Comparison of ENCODE assay signal across 8 cellular contexts in genomic region chr1:207579436-207579799, GRCh38.
DNase-seq lines count a peak whose midpoint lies in the region; ATAC-seq, FAIRE-seq and TF ChIP-seq lines count a peak whose summit lies in the region.

No MANE protein-coding gene starts in this region.

- H3K27me3 ChIP-seq in foreskin keratinocyte (peaks cover 27% of the 10 kb centered on the region), pancreas (no peaks in the 10 kb centered on the region)

- H3K4me1 ChIP-seq in foreskin keratinocyte (no peaks in the 10 kb centered on the region), pancreas (no peaks in the 10 kb centered on the region)

- no peaks in the 10 kb centered on the region for H3K9me3 Mint-ChIP-seq in activated CD4-positive, alpha-beta T cell treated with anti-CD3 and anti-CD28 coated beads, Interleukin-2, amount 10 ng/mL, durations not matched to agents 7 days and 5 days

- DNase-seq in AG10803 (ENCODE audit: low read depth), result peak; percentile 57
- peak; percentile 7 to 12 for DNase-seq in NCI-H1930 (lab: John Stamatoyannopoulos, UW)
- DNase-seq in activated CD4-positive, alpha-beta T cell treated with anti-CD3 and anti-CD28 coated beads, Interleukin-2, amount 10 ng/mL, durations not matched to agents 7 days and 5 days, result peak; percentile 57
- peak; percentile 19 to 44 for DNase-seq in foreskin keratinocyte
- DNase-seq in pancreas, result peak in 3 of 6 donors; percentile 26 to 54 (median 27)
- no peak for DNase-seq in coronary artery (ENCODE audit: low spot score)

- no peak overlapping the region for H3K4me3 Mint-ChIP-seq in activated CD4-positive, alpha-beta T cell treated with anti-CD3 and anti-CD28 coated beads, Interleukin-2, amount 10 ng/mL, durations not matched to agents 7 days and 5 days

- no peaks in the 10 kb centered on the region for H3K36me3 ChIP-seq in pancreas

- no peak overlapping the region for H3K27ac Mint-ChIP-seq in activated CD4-positive, alpha-beta T cell treated with anti-CD3 and anti-CD28 coated beads, Interleukin-2, amount 10 ng/mL, durations not matched to agents 7 days and 5 days

- CTCF ChIA-PET in activated CD4-positive, alpha-beta T cell treated with anti-CD3 and anti-CD28 coated beads, Interleukin-2, amount 10 ng/mL, durations not matched to agents 7 days and 5 days (lab: Charles Lee), result interaction anchor here (0.7 to 1.2 kb wide), 3 partner anchors 41 to 386 kb away, joined by 3 read pairs; no protein-coding TSS in a partner anchor

- TF ChIP-seq CTCF in AG10803 (conservative IDR thresholded peaks at IDR 0.05; ENCODE audit: low read length) (peak; percentile 69), GM12873 (IDR thresholded peaks at IDR 0.05; ENCODE audit: insufficient read depth, low read depth, low read length, missing control alignments) (peak; percentile 80), foreskin keratinocyte (conservative IDR thresholded peaks at IDR 0.05) (peak; percentile 73), pancreas (IDR thresholded peaks at IDR 0.05) (peak in 2 of 4 donors; percentile 19 to 20), coronary artery (IDR thresholded peaks at IDR 0.05) (no peak)

- intact Hi-C loops in pancreas (cut with DNase I), result no loop called here

- H3K27ac ChIP-seq in foreskin keratinocyte (no peak overlapping the region), pancreas (no peak overlapping the region), coronary artery (no peak overlapping the region)

- peaks cover 7% of the 10 kb centered on the region for H3K4me1 Mint-ChIP-seq in activated CD4-positive, alpha-beta T cell treated with anti-CD3 and anti-CD28 coated beads, Interleukin-2, amount 10 ng/mL, durations not matched to agents 7 days and 5 days

- no peak for FAIRE-seq in pancreas (lab: Jason Lieb, UNC)

- 7 to 8% methylated on average over 4 of the region's 4 CpGs for WGBS in pancreas, 2 donors

- H3K36me3 Mint-ChIP-seq in activated CD4-positive, alpha-beta T cell treated with anti-CD3 and anti-CD28 coated beads, Interleukin-2, amount 10 ng/mL, durations not matched to agents 7 days and 5 days (ENCODE audit: low read depth), result no peaks in the 10 kb centered on the region

- no peak overlapping the region for H3K4me3 ChIP-seq in AG10803 (ENCODE audit: low read length)
- no peak overlapping the region for H3K4me3 ChIP-seq in pancreas
- no peak overlapping the region for H3K4me3 ChIP-seq in coronary artery

- POLR2A ChIA-PET in activated CD4-positive, alpha-beta T cell treated with anti-CD3 and anti-CD28 coated beads, Interleukin-2, amount 10 ng/mL, durations not matched to agents 7 days and 5 days (lab: Charles Lee), result no interaction called here

- peaks cover 19% of the 10 kb centered on the region for H3K27me3 Mint-ChIP-seq in activated CD4-positive, alpha-beta T cell treated with anti-CD3 and anti-CD28 coated beads, Interleukin-2, amount 10 ng/mL, durations not matched to agents 7 days and 5 days

- ATAC-seq in HG02623 (IDR thresholded peaks at IDR 0.05; ENCODE audit: unreplicated experiment), result peak; percentile 70
- peak; percentile 60 for ATAC-seq in foreskin keratinocyte
- peak; percentile 64 to 87 (median 86) for ATAC-seq in pancreas

- no peaks in the 10 kb centered on the region for H3K9me3 ChIP-seq in pancreas
